In genomic region chr15:22497200-22497599, GRCh38 we compare ENCODE assay signal across 4 cellular contexts. TPM values are rescaled to one million over a fixed set of nuclear protein-coding genes. Genes with fewer than 3 reads are reported as not detected.
"Had no signal": no experiment of that assay in that cellular context is flagged by ENCODE, and none has a peak within 500 bp of the region (broad histone marks: within the 10 kb centered on the region; RNA-seq: fewer than 3 reads in every experiment).

No MANE protein-coding gene starts in this region.

RNA-seq across cellular contexts. Expression of gene GOLGA6L22, which starts 38.5 kb away (rescaled TPM):
- total RNA-seq: LHCN-M2, M059J, MCF 10A, NCI-H460 had no signal
